In the genomic region with DNA sequence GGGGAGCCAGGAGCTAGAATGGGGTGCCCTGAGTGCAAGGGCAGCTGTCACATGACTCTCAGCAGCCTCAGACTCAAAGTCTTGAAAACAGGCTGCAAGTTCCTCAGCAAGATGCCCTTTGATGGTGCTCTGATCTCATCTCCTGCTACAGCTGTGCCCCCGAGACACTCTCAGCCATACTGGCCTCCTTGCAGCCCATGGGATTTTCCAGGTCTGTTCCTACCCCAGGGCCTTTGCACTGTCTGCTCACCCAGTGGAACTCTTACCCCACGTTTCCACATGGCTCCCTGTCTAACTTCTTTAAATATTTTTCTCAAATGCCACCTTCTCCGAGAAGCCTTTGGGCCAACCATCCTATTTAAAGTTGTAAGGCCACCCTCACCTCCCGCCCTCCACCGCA, we compare ENCODE assay signal across 21 cellular contexts.
DNase-seq lines count a peak whose midpoint lies in the region; ATAC-seq and TF ChIP-seq lines count a peak whose summit lies in the region.
"Had no signal": no experiment of that assay in that cellular context is flagged by ENCODE, and none has a peak within 500 bp of the region (broad histone marks: within the 10 kb centered on the region; RNA-seq: fewer than 3 reads in every experiment).

No MANE protein-coding gene starts in this region.

- no peaks in the 10 kb centered on the region for H4K20me1 ChIP-seq in IMR-90 (ENCODE audit: insufficient read depth, low read length)
- no peaks in the 10 kb centered on the region for H4K20me1 ChIP-seq in PC-9 (ENCODE audit: insufficient read depth)
- H4K20me1 ChIP-seq: BLaER1 had no signal

- DNase-seq in IMR-90 (no peak), neuronal stem cell (ENCODE audit: low spot score) (no peak), PC-9 (no peak)
- no peak for DNase-seq in activated effector memory CD4-positive, alpha-beta T cell treated with anti-CD3 and anti-CD28 coated beads, Interleukin-2, amount 50 U/mL, for 16 hours
- DNase-seq: 8988T; ACHN; BE2C; C1 segment of cervical spinal cord; CD4-positive, alpha-beta memory T cell; CD4-positive, CD25-positive, alpha-beta regulatory T cell; CD8-positive, alpha-beta memory T cell; COR-L47; DMS 273 treated with DMSO at 0.1 percent for 48 hours; DMS53; DMS79; DND-41; EL; GDM1 had no signal

- H3K79me1 ChIP-seq in IMR-90 (ENCODE audit: low read depth in 1 of 2, low read length in 2 of 2) (no peaks in the 10 kb centered on the region), neuronal stem cell (ENCODE audit: low read depth, low read length) (peaks cover 3% of the 10 kb centered on the region)

- H2BK120ac ChIP-seq in IMR-90 (ENCODE audit: low read depth, low read length), result no peak overlapping the region
- no peak overlapping the region for H2BK120ac ChIP-seq in neuronal stem cell (ENCODE audit: low read depth, low read length)

- H3K4me1 ChIP-seq in IMR-90 (ENCODE audit: control insufficient read depth, insufficient read depth, low read length), result peaks cover 2% of the 10 kb centered on the region; the same call in 1 of the 2 replicates
- H3K4me1 ChIP-seq in neuronal stem cell (ENCODE audit: control insufficient read depth in 2 of 2, insufficient read depth in 1 of 2, low read depth in 1 of 2, low read length in 2 of 2), result peaks cover 0 to 2% of the 10 kb centered on the region in 2 donors
- H3K4me1 ChIP-seq in PC-9 (replicated peaks; ENCODE audit: insufficient read depth), result peaks cover 4% of the 10 kb centered on the region; the same call in 1 of the 2 replicates
- H3K4me1 ChIP-seq: BE2C, BLaER1 had no signal

- no peak overlapping the region for H2AK9ac ChIP-seq in IMR-90 (replicated peaks; ENCODE audit: low read depth, low read length, poor library complexity)

- H2BK20ac ChIP-seq in IMR-90 (ENCODE audit: low read depth, low read length), result no peak overlapping the region

- H4K8ac ChIP-seq in IMR-90 (ENCODE audit: low read depth in 2 of 2, low read length in 2 of 2) (no peak overlapping the region), neuronal stem cell (ENCODE audit: low read depth, low read length) (no peak overlapping the region)

- H3K23ac ChIP-seq in IMR-90 (ENCODE audit: low read depth, low read length) (no peak overlapping the region), neuronal stem cell (ENCODE audit: low read depth, low read length, poor library complexity) (peak overlapping the region; percentile 5)

- H3K27me3 ChIP-seq in IMR-90 (ENCODE audit: control insufficient read depth, insufficient read depth, low read length) (peaks cover 21% of the 10 kb centered on the region), neuronal stem cell (ENCODE audit: control insufficient read depth in 3 of 3, insufficient read depth in 3 of 3, low read depth in 1 of 3, low read length in 3 of 3) (no peaks in the 10 kb centered on the region), PC-9 (ENCODE audit: insufficient read depth, low read depth) (no peaks in the 10 kb centered on the region; the same call in 1 of the 2 replicates)
- H3K27me3 ChIP-seq: BLaER1 had no signal

- in situ Hi-C loops in IMR-90 (cut with MboI; ENCODE audit: low sequenced_read_pairs), result no loop called here

- H2BK12ac ChIP-seq in neuronal stem cell (ENCODE audit: low read length), result no peak overlapping the region

- H4K91ac ChIP-seq in IMR-90 (ENCODE audit: insufficient read depth, low read depth, low read length) (no peak overlapping the region), neuronal stem cell (ENCODE audit: low read depth, low read length, poor library complexity) (no peak overlapping the region)

- H3K36me3 ChIP-seq in IMR-90 (ENCODE audit: control insufficient read depth, insufficient read depth, low read length), result no peaks in the 10 kb centered on the region
- H3K36me3 ChIP-seq in neuronal stem cell (replicated peaks in 1 of 2; ENCODE audit: control insufficient read depth in 2 of 2, insufficient read depth in 2 of 2, low read length in 2 of 2), result no peaks in the 10 kb centered on the region
- no peaks in the 10 kb centered on the region for H3K36me3 ChIP-seq in PC-9 (ENCODE audit: low read depth)
- H3K36me3 ChIP-seq: BE2C, BLaER1 had no signal

- CTCF ChIA-PET in IMR-90 (lab: Yijun Ruan, JAX) (no interaction called here), PC-9 (lab: Charles Lee) (no interaction called here)

- H3F3A ChIP-seq in PC-9 (ENCODE audit: insufficient read depth, low read depth), result no peaks in the 10 kb centered on the region; the same call in 1 of the 2 replicates

- H2AFZ ChIP-seq in IMR-90 (replicated peaks; ENCODE audit: low read length, poor library complexity) (peak overlapping the region; percentile 41), neuronal stem cell (ENCODE audit: low read length) (no peak overlapping the region), PC-9 (no peak overlapping the region)

- H3K27ac ChIP-seq in IMR-90 (ENCODE audit: insufficient read depth, low read length) (no peak overlapping the region), neuronal stem cell (replicated peaks; ENCODE audit: low read length) (no peak overlapping the region), PC-9 (no peak overlapping the region)
- H3K27ac ChIP-seq: BLaER1 had no signal

- H3K9ac ChIP-seq in IMR-90 (ENCODE audit: low read depth, low read length) (no peak overlapping the region), neuronal stem cell (ENCODE audit: low read depth, low read length, poor library complexity) (no peak overlapping the region)
- H3K9ac ChIP-seq: BLaER1 had no signal

- TF ChIP-seq RAD21 in IMR-90 (IDR thresholded peaks at IDR 0.05; ENCODE audit: low read length), result no peak

- H2AK5ac ChIP-seq in IMR-90 (ENCODE audit: low read depth, low read length) (no peak overlapping the region), neuronal stem cell (ENCODE audit: low read depth, low read length) (no peak overlapping the region)

- no peak for ATAC-seq in IMR-90 (ENCODE audit: low read depth)
- no peak for ATAC-seq in HG03439 (IDR thresholded peaks at IDR 0.05; ENCODE audit: unreplicated experiment)
- ATAC-seq: GM12878 had no signal

- no peaks in the 10 kb centered on the region; the same call in 1 of the 2 replicates for H3K9me1 ChIP-seq in IMR-90 (ENCODE audit: insufficient read depth, low read length)

- H3K79me2 ChIP-seq in PC-9 (ENCODE audit: low read depth), result no peaks in the 10 kb centered on the region

- no peak overlapping the region for H2BK5ac ChIP-seq in IMR-90 (ENCODE audit: low read depth, low read length, poor library complexity, severe bottlenecking)
- H2BK5ac ChIP-seq in neuronal stem cell (ENCODE audit: low read length), result no peak overlapping the region

- H3K9me3 ChIP-seq in IMR-90 (ENCODE audit: control insufficient read depth, insufficient read depth, low read length) (peaks cover 7% of the 10 kb centered on the region), neuronal stem cell (replicated peaks in 1 of 2; ENCODE audit: control insufficient read depth in 2 of 2, insufficient read depth in 1 of 2, low read depth in 1 of 2, low read length in 2 of 2) (peaks cover 0 to 4% of the 10 kb centered on the region in 2 donors), PC-9 (ENCODE audit: insufficient read depth, low read depth) (no peaks in the 10 kb centered on the region)
- H3K9me3 ChIP-seq: BE2C, BLaER1 had no signal

- BruUV-seq in IMR-90 (replicated peaks; lab: Mats Ljungman, UMichigan) (no TSS peak), PC-9 (replicated peaks; lab: Mats Ljungman, UMichigan) (no TSS peak)

- dilution Hi-C loops in IMR-90 (cut with HindIII; ENCODE audit: low sequenced_read_pairs, unreplicated experiment), result no loop called here

- intact Hi-C loops in IMR-90 (cut with micrococcal nuclease) (no loop called here), PC-9 (cut with micrococcal nuclease; ENCODE audit: unreplicated experiment) (no loop called here)

- H3K4ac ChIP-seq in IMR-90 (ENCODE audit: low read depth, low read length) (no peak overlapping the region), neuronal stem cell (ENCODE audit: low read length) (no peak overlapping the region)

- H3K4me2 ChIP-seq in IMR-90 (ENCODE audit: low read depth, low read length) (no peak overlapping the region), neuronal stem cell (ENCODE audit: insufficient read depth, low read length, poor library complexity, severe bottlenecking) (no peak overlapping the region), PC-9 (no peak overlapping the region)
- H3K4me2 ChIP-seq: BLaER1 had no signal

- H3K18ac ChIP-seq in IMR-90 (ENCODE audit: low read depth, low read length), result no peak overlapping the region
- no peak overlapping the region for H3K18ac ChIP-seq in neuronal stem cell (ENCODE audit: low read length)

- H3K14ac ChIP-seq in IMR-90 (replicated peaks; ENCODE audit: low read depth, low read length) (no peak overlapping the region), neuronal stem cell (ENCODE audit: low read length) (no peak overlapping the region)

- no peak for TF ChIP-seq POLR2A in IMR-90 (IDR thresholded peaks at IDR 0.05; ENCODE audit: low read depth, low read length)

- H4K5ac ChIP-seq in IMR-90 (ENCODE audit: low read depth, low read length), result no peak overlapping the region

- H2BK15ac ChIP-seq in IMR-90 (ENCODE audit: low read depth, low read length), result no peak overlapping the region
- H2BK15ac ChIP-seq in neuronal stem cell (ENCODE audit: low read length), result no peak overlapping the region

- TF ChIP-seq CTCF in IMR-90 (conservative IDR thresholded peaks at IDR 0.05; ENCODE audit: low read depth, low read length), result no peak
- no peak for TF ChIP-seq CTCF in PC-9 (conservative IDR thresholded peaks at IDR 0.05)

- H3K4me3 ChIP-seq in IMR-90 (ENCODE audit: insufficient read depth, low read depth, low read length) (no peak overlapping the region), neuronal stem cell (ENCODE audit: low read length in 2 of 2) (no peak overlapping the region), PC-9 (no peak overlapping the region)
- H3K4me3 ChIP-seq: BLaER1, GM12878 had no signal

- POLR2A ChIA-PET in IMR-90 (lab: Charles Lee; ENCODE audit: unreplicated experiment) (no interaction called here), PC-9 (lab: Charles Lee; ENCODE audit: unreplicated experiment) (no interaction called here)

- no peak overlapping the region for H3K56ac ChIP-seq in IMR-90 (ENCODE audit: extremely low read depth, insufficient read depth, low read length)

- H3K9me2 ChIP-seq in PC-9 (ENCODE audit: insufficient read depth), result no peaks in the 10 kb centered on the region

- 83% methylated on average over 3 of the region's 5 CpGs; no CpG with 5 or more reads in 1 of the 2 experiments for WGBS in IMR-90 (ENCODE audit: extremely low coverage in 2 of 2, insufficient read length in 1 of 2), 2 experiments
- no CpG with 5 or more reads among the region's 5 CpGs for WGBS in neuronal stem cell (ENCODE audit: extremely low coverage in 2 of 2, insufficient read length in 2 of 2, insufficient replicate concordance in 1 of 2), 2 donors

TF ChIP-seq in IMR-90, 13 proteins besides CTCF, POLR2A, EP300 and RAD21 (continues in another document):
- TF ChIP-seq, protein P1, sequence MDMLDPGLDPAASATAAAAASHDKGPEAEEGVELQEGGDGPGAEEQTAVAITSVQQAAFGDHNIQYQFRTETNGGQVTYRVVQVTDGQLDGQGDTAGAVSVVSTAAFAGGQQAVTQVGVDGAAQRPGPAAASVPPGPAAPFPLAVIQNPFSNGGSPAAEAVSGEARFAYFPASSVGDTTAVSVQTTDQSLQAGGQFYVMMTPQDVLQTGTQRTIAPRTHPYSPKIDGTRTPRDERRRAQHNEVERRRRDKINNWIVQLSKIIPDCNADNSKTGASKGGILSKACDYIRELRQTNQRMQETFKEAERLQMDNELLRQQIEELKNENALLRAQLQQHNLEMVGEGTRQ (IDR thresholded peaks at IDR 0.05; ENCODE audit: low read depth, low read length), result no peak
